In the genomic region with DNA sequence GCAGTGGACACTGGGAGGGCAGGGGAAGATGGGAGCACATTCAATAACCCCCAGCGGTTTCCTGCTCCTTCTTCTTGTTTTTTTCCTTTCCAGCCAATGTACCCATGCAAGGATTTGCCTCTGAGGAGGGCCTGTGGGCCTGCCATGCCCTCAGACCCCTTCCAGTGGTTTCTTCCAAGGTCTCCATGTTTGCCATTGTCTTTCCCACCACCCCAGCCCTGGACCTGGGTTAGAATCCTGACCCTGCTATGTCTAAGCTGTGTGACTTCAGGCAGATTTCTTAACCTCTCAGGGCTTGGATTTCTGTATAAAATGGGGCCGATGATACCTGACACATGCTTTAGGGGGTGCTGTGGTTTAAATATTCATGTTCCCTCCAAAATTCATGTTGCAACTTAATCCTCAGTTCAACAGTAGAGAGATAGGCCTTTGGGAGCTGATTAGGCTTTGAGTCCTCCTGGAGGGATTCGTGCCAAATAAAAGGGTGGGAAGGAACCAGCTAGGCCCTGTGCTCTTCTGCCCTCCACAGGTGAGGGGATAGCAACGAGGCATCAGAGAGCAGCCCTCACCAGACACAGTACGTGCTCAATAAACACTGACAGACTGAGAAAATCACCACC, we compare ENCODE assay signal across 9 cellular contexts.
DNase-seq lines count a peak whose midpoint lies in the region; ATAC-seq and TF ChIP-seq lines count a peak whose summit lies in the region.
"Had no signal": no experiment of that assay in that cellular context is flagged by ENCODE, and none has a peak within 500 bp of the region (broad histone marks: within the 10 kb centered on the region; RNA-seq: fewer than 3 reads in every experiment).

No MANE protein-coding gene starts in this region.

- no peak overlapping the region for H3K9ac ChIP-seq in parathyroid adenoma

- no peak for ATAC-seq in GM18505 (IDR thresholded peaks at IDR 0.05; ENCODE audit: unreplicated experiment)

- DNase-seq in DMS 273 (lab: John Stamatoyannopoulos, UW; ENCODE audit: unreplicated experiment) (peak; percentile 49), DMS 273 treated with DMSO at 0.1 percent for 48 hours (lab: John Stamatoyannopoulos, UW) (no peak), NCI-H226 (peak; percentile 60), dedifferentiated amniotic fluid mesenchymal stem cell (ENCODE audit: extremely low spot score) (peak; percentile 29), NCI-H2029 (lab: John Stamatoyannopoulos, UW) (no peak), NCI-H187 treated with DMSO at 0.1 percent for 48 hours (lab: John Stamatoyannopoulos, UW) (no peak)
- DNase-seq: NCI-H510A had no signal

- no peaks in the 10 kb centered on the region for H3K79me2 ChIP-seq in parathyroid adenoma

- H3K27ac ChIP-seq in parathyroid adenoma = no peak overlapping the region

- H2AFZ ChIP-seq in parathyroid adenoma = peak overlapping the region; percentile 67

- no peaks in the 10 kb centered on the region for H3K27me3 ChIP-seq in parathyroid adenoma (ENCODE audit: control insufficient read depth, insufficient read depth, low read length)

- H3K4me1 ChIP-seq in parathyroid adenoma = peaks cover 7% of the 10 kb centered on the region

- TF ChIP-seq CTCF in parathyroid adenoma (IDR thresholded peaks at IDR 0.05) = peak; percentile 23

- H3K9me3 ChIP-seq in parathyroid adenoma (ENCODE audit: control insufficient read depth, low read length) = no peaks in the 10 kb centered on the region

- H3K4me2 ChIP-seq in parathyroid adenoma (ENCODE audit: low read length) = peak overlapping the region; percentile 17

- TF ChIP-seq POLR2A in GM18505 (IDR thresholded peaks at IDR 0.05; ENCODE audit: borderline replicate concordance, extremely low read depth, insufficient read depth, insufficient read length) = no peak

- H3K4me3 ChIP-seq in parathyroid adenoma (ENCODE audit: low read depth, low read length) = no peak overlapping the region

- H3K36me3 ChIP-seq in parathyroid adenoma (ENCODE audit: control insufficient read depth, insufficient read depth, low read length) = no peaks in the 10 kb centered on the region

Comparison
In these comparisons a context has a peak if more than half of its experiments do, and no peak if none do; other contexts are left out.
1. DNase-seq: peak in DMS 273 (single experiment), NCI-H226 (single experiment) and dedifferentiated amniotic fluid mesenchymal stem cell (single experiment); none in DMS 273 treated with DMSO at 0.1 percent for 48 hours (single experiment), NCI-H2029 (single experiment) and NCI-H187 treated with DMSO at 0.1 percent for 48 hours (single experiment).